Comparison of ENCODE assay signal across 10 cellular contexts in the genomic region with DNA sequence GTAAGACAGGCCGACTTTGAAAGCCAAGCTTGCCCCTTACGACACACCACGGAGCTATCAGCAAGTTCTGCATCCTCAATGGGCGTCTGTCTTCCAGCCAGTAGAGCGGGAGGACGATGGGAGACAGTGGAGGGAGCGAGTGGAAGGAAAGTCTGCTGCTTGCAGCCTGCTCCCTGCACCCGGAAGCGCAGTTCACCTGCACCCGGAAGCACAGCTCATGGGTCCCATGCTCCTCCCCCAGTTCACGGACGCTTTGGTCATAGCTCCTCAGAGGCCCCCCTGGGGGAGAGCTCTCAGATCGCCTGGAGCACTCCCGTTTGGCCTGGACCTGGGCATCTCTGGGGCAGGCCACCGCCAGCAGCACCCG. TPM values are rescaled to one million over a fixed set of nuclear protein-coding genes. Genes with fewer than 3 reads are reported as not detected.
DNase-seq lines count a peak whose midpoint lies in the region; ATAC-seq and TF ChIP-seq lines count a peak whose summit lies in the region.
"Had no signal": no experiment of that assay in that cellular context is flagged by ENCODE, and none has a peak within 500 bp of the region (broad histone marks: within the 10 kb centered on the region; RNA-seq: fewer than 3 reads in every experiment).

No MANE protein-coding gene starts in this region.

- 0 out of 4 replicates have a peak, but pooled peaks of 1 of the 2 experiments have one; percentile 20 for TF ChIP-seq CTCF in GM23338 (conservative IDR thresholded peaks at IDR 0.05; ENCODE audit: low read depth in 2 of 2)
- no peak for TF ChIP-seq CTCF in hepatocyte (IDR thresholded peaks at IDR 0.05; ENCODE audit: poor library complexity)
- peak in 4 of 11 experiments; percentile 8 to 47 (median 21) for TF ChIP-seq CTCF in spleen (IDR thresholded peaks at IDR 0.05 in 8 of 11, conservative IDR thresholded peaks at IDR 0.05 in 3 of 11)

- peaks cover 2% of the 10 kb centered on the region for H3K27me3 Mint-ChIP-seq in GM23338 (ENCODE audit: insufficient read depth, low read depth, poor library complexity)

- H3K27ac ChIP-seq in GM23338 (ENCODE audit: low read depth), result no peak overlapping the region
- peak overlapping the region; percentile 35 for H3K27ac ChIP-seq in hepatocyte
- peak overlapping the region in 6 of 8 donors; percentile 7 to 80 (median 72) for H3K27ac ChIP-seq in spleen
- H3K27ac ChIP-seq: cardiac muscle cell had no signal

- TF ChIP-seq POLR2A in spleen (IDR thresholded peaks at IDR 0.05), result no peak

- peaks cover 12% of the 10 kb centered on the region for H3K4me1 Mint-ChIP-seq in GM23338

- H3K79me2 ChIP-seq in GM23338 (replicated peaks; ENCODE audit: insufficient read depth) (no peaks in the 10 kb centered on the region), hepatocyte (no peaks in the 10 kb centered on the region)

- H2AFZ ChIP-seq in GM23338 (no peak overlapping the region), hepatocyte (no peak overlapping the region)

- H3K4me2 ChIP-seq in GM23338, result no peak overlapping the region
- H3K4me2 ChIP-seq in hepatocyte, result no peak overlapping the region

- H3K9me3 ChIP-seq in hepatocyte (ENCODE audit: low read depth) (no peaks in the 10 kb centered on the region), spleen (peaks cover 0 to 5% (median 0%) of the 10 kb centered on the region in 8 donors)

- peaks cover 10% of the 10 kb centered on the region for H3K9me3 Mint-ChIP-seq in GM23338

- H4K20me1 ChIP-seq in GM23338 (replicated peaks; ENCODE audit: insufficient read depth) (no peaks in the 10 kb centered on the region), hepatocyte (ENCODE audit: insufficient read depth, poor library complexity, severe bottlenecking) (no peaks in the 10 kb centered on the region)

- H3K4me1 ChIP-seq in GM23338 (ENCODE audit: insufficient read depth), result peaks cover 3% of the 10 kb centered on the region
- H3K4me1 ChIP-seq in hepatocyte (ENCODE audit: insufficient read depth), result peaks cover 34% of the 10 kb centered on the region
- peaks cover 5 to 39% (median 22%) of the 10 kb centered on the region in 6 donors for H3K4me1 ChIP-seq in spleen

- intact Hi-C loops in spleen (cut with DNase I; ENCODE audit: low total_unique reads), result loop anchor here (5.0 to 10.0 kb wide), 2 partner anchors 109 to 287 kb away; no protein-coding TSS in a partner anchor

- H3K4me3 ChIP-seq in GM23338 (no peak overlapping the region), hepatocyte (no peak overlapping the region), spleen (no peak overlapping the region)
- H3K4me3 ChIP-seq: cardiac muscle cell had no signal

- no peaks in the 10 kb centered on the region for H3F3A ChIP-seq in GM23338 (replicated peaks; ENCODE audit: low read depth)

- no peak overlapping the region for H3K4me3 Mint-ChIP-seq in GM23338

- peak; percentile 9; the same call in 2 of the 3 replicates for ATAC-seq in GM23338

- H3K36me3 Mint-ChIP-seq in GM23338 (ENCODE audit: low read depth), result peaks cover 73% of the 10 kb centered on the region
- H3K36me3 Mint-ChIP-seq: naive B cell had no signal

- DNase-seq in GM23338 (ENCODE audit: low spot score) (no peak), SW480 (ENCODE audit: low spot score) (peak; percentile 22), hepatocyte (ENCODE audit: low spot score) (no peak), spleen (no peak), dermis blood vessel endothelial cell (no peak), SW 1271 (lab: John Stamatoyannopoulos, UW) (no peak)
- DNase-seq in activated CD4-positive, alpha-beta T cell treated with anti-CD3 and anti-CD28 coated beads, Interleukin-2, amount 50 U/mL, for 48 hours, result no peak
- DNase-seq in effector CD8-positive, alpha-beta T cell (lab: John Stamatoyannopoulos, UW), result no peak

- H3K9me2 ChIP-seq in GM23338 (ENCODE audit: insufficient read depth) (no peaks in the 10 kb centered on the region), hepatocyte (replicated peaks; ENCODE audit: insufficient read depth) (no peaks in the 10 kb centered on the region)

- H3K27me3 ChIP-seq in GM23338 (ENCODE audit: insufficient read depth), result no peaks in the 10 kb centered on the region
- H3K27me3 ChIP-seq in hepatocyte, result no peaks in the 10 kb centered on the region
- H3K27me3 ChIP-seq in spleen (replicated peaks in 1 of 7), result peaks cover 0 to 32% (median 0%) of the 10 kb centered on the region in 7 donors
- H3K27me3 ChIP-seq: cardiac muscle cell had no signal

- peaks cover 5% of the 10 kb centered on the region; the same call in 1 of the 2 replicates for H3K36me3 ChIP-seq in GM23338 (ENCODE audit: insufficient read depth)
- H3K36me3 ChIP-seq in hepatocyte (replicated peaks; ENCODE audit: insufficient read depth, low read depth), result no peaks in the 10 kb centered on the region
- H3K36me3 ChIP-seq in spleen, result no peaks in the 10 kb centered on the region
- H3K36me3 ChIP-seq: cardiac muscle cell had no signal

- WGBS in hepatocyte (ENCODE audit: low lambda C conversion rate, missing lambda C conversion rate), result 79% methylated on average over 16 of the region's 16 CpGs
- WGBS in spleen, 5 donors, result 62 to 70% (median 66%) methylated on average over 12 to 16 of the region's 16 CpGs

- H3K27ac Mint-ChIP-seq in GM23338, result peak overlapping the region; percentile 57; the same call in 1 of the 2 replicates

TF ChIP-seq in GM23338, 12 proteins besides CTCF, POLR2A, EP300 and RAD21:
- TF ChIP-seq NANOG (IDR thresholded peaks at IDR 0.05; ENCODE audit: borderline replicate concordance) (no peak), ZNF331 (CRISPR knock-in tag; IDR thresholded peaks at IDR 0.05; ENCODE audit: low read depth) (no peak), JUNB (IDR thresholded peaks at IDR 0.05; ENCODE audit: unreplicated experiment) (no peak), POLR2AphosphoS5 (IDR thresholded peaks at IDR 0.05; ENCODE audit: low read depth) (no peak)
- TF ChIP-seq, protein P1, sequence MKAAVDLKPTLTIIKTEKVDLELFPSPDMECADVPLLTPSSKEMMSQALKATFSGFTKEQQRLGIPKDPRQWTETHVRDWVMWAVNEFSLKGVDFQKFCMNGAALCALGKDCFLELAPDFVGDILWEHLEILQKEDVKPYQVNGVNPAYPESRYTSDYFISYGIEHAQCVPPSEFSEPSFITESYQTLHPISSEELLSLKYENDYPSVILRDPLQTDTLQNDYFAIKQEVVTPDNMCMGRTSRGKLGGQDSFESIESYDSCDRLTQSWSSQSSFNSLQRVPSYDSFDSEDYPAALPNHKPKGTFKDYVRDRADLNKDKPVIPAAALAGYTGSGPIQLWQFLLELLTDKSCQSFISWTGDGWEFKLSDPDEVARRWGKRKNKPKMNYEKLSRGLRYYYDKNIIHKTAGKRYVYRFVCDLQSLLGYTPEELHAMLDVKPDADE (IDR thresholded peaks at IDR 0.05), result no peak
- TF ChIP-seq, protein P2, sequence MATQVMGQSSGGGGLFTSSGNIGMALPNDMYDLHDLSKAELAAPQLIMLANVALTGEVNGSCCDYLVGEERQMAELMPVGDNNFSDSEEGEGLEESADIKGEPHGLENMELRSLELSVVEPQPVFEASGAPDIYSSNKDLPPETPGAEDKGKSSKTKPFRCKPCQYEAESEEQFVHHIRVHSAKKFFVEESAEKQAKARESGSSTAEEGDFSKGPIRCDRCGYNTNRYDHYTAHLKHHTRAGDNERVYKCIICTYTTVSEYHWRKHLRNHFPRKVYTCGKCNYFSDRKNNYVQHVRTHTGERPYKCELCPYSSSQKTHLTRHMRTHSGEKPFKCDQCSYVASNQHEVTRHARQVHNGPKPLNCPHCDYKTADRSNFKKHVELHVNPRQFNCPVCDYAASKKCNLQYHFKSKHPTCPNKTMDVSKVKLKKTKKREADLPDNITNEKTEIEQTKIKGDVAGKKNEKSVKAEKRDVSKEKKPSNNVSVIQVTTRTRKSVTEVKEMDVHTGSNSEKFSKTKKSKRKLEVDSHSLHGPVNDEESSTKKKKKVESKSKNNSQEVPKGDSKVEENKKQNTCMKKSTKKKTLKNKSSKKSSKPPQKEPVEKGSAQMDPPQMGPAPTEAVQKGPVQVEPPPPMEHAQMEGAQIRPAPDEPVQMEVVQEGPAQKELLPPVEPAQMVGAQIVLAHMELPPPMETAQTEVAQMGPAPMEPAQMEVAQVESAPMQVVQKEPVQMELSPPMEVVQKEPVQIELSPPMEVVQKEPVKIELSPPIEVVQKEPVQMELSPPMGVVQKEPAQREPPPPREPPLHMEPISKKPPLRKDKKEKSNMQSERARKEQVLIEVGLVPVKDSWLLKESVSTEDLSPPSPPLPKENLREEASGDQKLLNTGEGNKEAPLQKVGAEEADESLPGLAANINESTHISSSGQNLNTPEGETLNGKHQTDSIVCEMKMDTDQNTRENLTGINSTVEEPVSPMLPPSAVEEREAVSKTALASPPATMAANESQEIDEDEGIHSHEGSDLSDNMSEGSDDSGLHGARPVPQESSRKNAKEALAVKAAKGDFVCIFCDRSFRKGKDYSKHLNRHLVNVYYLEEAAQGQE (IDR thresholded peaks at IDR 0.05; ENCODE audit: unreplicated experiment), result no peak

RNA-seq across cellular contexts. Expression of a gene that starts 51.3 kb away (rescaled TPM):
- total RNA-seq in GM23338 (2014; rRNA removed; shearing (Covaris generic)), result 134 and 137 TPM in 2 replicates
- polyA plus RNA-seq in GM23338 (2016; fragmentation: Nextera tagmentation; extraction: Ambion mirVana), result 88.4 and 90.1 TPM in 2 replicates
- total RNA-seq in hepatocyte, result 185 and 201 TPM in 2 replicates
- polyA plus RNA-seq in hepatocyte, result 669 and 709 TPM in 2 replicates
- total RNA-seq in spleen, result 10 to 100 TPM in 5 of 7 donors, 1 to 10 TPM in 2; 5.2 to 20.3 (median 13.5) TPM
- 10 to 100 TPM in 1 of 3 donors, 1 to 10 TPM in 2; 1.9 to 10.4 (median 6.1) TPM for polyA plus RNA-seq in spleen
- total RNA-seq in dermis blood vessel endothelial cell, result 0.34 and 0.56 TPM in 2 replicates
